8 cellular contexts compared by ENCODE assay signal in genomic region chr12:34033628-34034296, GRCh38. TPM values are rescaled to one million over a fixed set of nuclear protein-coding genes. Genes with fewer than 3 reads are reported as not detected.
A peak's percentile ranks its signal among the peaks of the same experiment; 100 is the strongest.
DNase-seq lines count a peak whose midpoint lies in the region; ATAC-seq, FAIRE-seq and TF ChIP-seq lines count a peak whose summit lies in the region.

No MANE protein-coding gene starts in this region.

- CTCF ChIA-PET in CD4-positive, alpha-beta T cell (lab: Charles Lee) = interaction anchor here (1.2 kb wide), 1 partner anchor 12 kb away, joined by 3 read pairs; the partner anchor contains the start of gene ALG10
- CTCF ChIA-PET in HEK293 (lab: Yijun Ruan, JAX) = interaction anchor here (0.6 to 1.5 kb wide), 6 partner anchors 11 to 1278 kb away, joined by 3 to 7 read pairs (median 4); partner anchors contain the start of gene YARS2

- FAIRE-seq in kidney (lab: Jason Lieb, UNC) = peak; percentile 98

- no peaks in the 10 kb centered on the region for H3K36me3 ChIP-seq in HEK293 (ENCODE audit: control insufficient read depth in 2 of 2, insufficient read depth in 1 of 2, low read length in 2 of 2)
- no peaks in the 10 kb centered on the region for H3K36me3 ChIP-seq in kidney (ENCODE audit: control insufficient read depth in 1 of 2, insufficient read depth in 2 of 2, low read length in 2 of 2)
- H3K36me3 ChIP-seq in vagina = no peaks in the 10 kb centered on the region
- no peaks in the 10 kb centered on the region for H3K36me3 ChIP-seq in uterus

- no peaks in the 10 kb centered on the region for H3K27me3 Mint-ChIP-seq in CD4-positive, alpha-beta T cell
- no peaks in the 10 kb centered on the region for H3K27me3 Mint-ChIP-seq in activated T-helper 17 cell treated with anti-CD3 and anti-CD28 coated beads, Interleukin-2, amount 50 U/mL, for 72 hours

- TF ChIP-seq CTCF in CD4-positive, alpha-beta T cell (IDR thresholded peaks at IDR 0.05) = peak; percentile 81
- TF ChIP-seq CTCF in HEK293 (tag by site-specific recombination; IDR thresholded peaks at IDR 0.05) = no peak
- TF ChIP-seq CTCF in VCaP (conservative IDR thresholded peaks at IDR 0.05) = peak; percentile 78
- TF ChIP-seq CTCF in kidney (IDR thresholded peaks at IDR 0.05; ENCODE audit: borderline replicate concordance, extremely low read depth, insufficient read depth) = peak; percentile 9
- no peak for TF ChIP-seq CTCF in vagina (IDR thresholded peaks at IDR 0.05)
- peak in 2 of 4 experiments; percentile 29 to 34 for TF ChIP-seq CTCF in uterus (IDR thresholded peaks at IDR 0.05)

- H3K4me1 ChIP-seq in HEK293 (ENCODE audit: control insufficient read depth, insufficient read depth, low read length) = no peaks in the 10 kb centered on the region
- H3K4me1 ChIP-seq in kidney (ENCODE audit: control insufficient read depth in 1 of 2, insufficient read depth in 1 of 2, low read depth in 1 of 2, low read length in 2 of 2) = no peaks in the 10 kb centered on the region
- no peaks in the 10 kb centered on the region for H3K4me1 ChIP-seq in vagina
- no peaks in the 10 kb centered on the region for H3K4me1 ChIP-seq in uterus

- POLR2A ChIA-PET in CD4-positive, alpha-beta T cell (lab: Charles Lee) = interaction anchor here (1.0 kb wide), 2 partner anchors 12 to 1278 kb away, joined by 3 to 4 read pairs; partner anchors contain the start of genes ALG10 and YARS2
- POLR2A ChIA-PET in HEK293 (lab: Yijun Ruan, JAX) = no interaction called here

- no peak overlapping the region for H3K27ac ChIP-seq in CD4-positive, alpha-beta T cell (ENCODE audit: low read depth, low read length)
- H3K27ac ChIP-seq in HEK293 (ENCODE audit: extremely low read depth, low read depth, low read length) (no peak overlapping the region), VCaP (no peak overlapping the region), kidney (ENCODE audit: low read depth in 2 of 2, low read length in 2 of 2) (no peak overlapping the region), vagina (no peak overlapping the region), uterus (no peak overlapping the region)

- no peaks in the 10 kb centered on the region for H3K9me3 ChIP-seq in CD4-positive, alpha-beta T cell (ENCODE audit: control insufficient read depth, low read length)
- H3K9me3 ChIP-seq in HEK293 (ENCODE audit: control insufficient read depth, insufficient read depth, low read depth, low read length) = no peaks in the 10 kb centered on the region
- H3K9me3 ChIP-seq in kidney (ENCODE audit: control insufficient read depth in 1 of 2, low read length in 2 of 2) = no peaks in the 10 kb centered on the region
- no peaks in the 10 kb centered on the region for H3K9me3 ChIP-seq in vagina
- no peaks in the 10 kb centered on the region for H3K9me3 ChIP-seq in uterus

- H3K4me3 ChIP-seq in HEK293 (ENCODE audit: low read depth, low read length) = no peak overlapping the region
- H3K4me3 ChIP-seq in kidney (ENCODE audit: low read length in 2 of 2) = no peak overlapping the region
- H3K4me3 ChIP-seq in vagina = no peak overlapping the region
- no peak overlapping the region for H3K4me3 ChIP-seq in uterus

- TF ChIP-seq POLR2A in vagina (IDR thresholded peaks at IDR 0.05) = no peak
- no peak for TF ChIP-seq POLR2A in uterus (IDR thresholded peaks at IDR 0.05)

- no peaks in the 10 kb centered on the region for H3K27me3 ChIP-seq in CD4-positive, alpha-beta T cell (ENCODE audit: control insufficient read depth, insufficient read depth, low read length)
- H3K27me3 ChIP-seq in vagina = no peaks in the 10 kb centered on the region
- no peaks in the 10 kb centered on the region for H3K27me3 ChIP-seq in uterus

- peak; percentile 39 for ATAC-seq in CD4-positive, alpha-beta T cell (ENCODE audit: poor library complexity)
- no peak for ATAC-seq in HG03280 (IDR thresholded peaks at IDR 0.05; ENCODE audit: unreplicated experiment)
- ATAC-seq in activated T-helper 17 cell treated with anti-CD3 and anti-CD28 coated beads, Interleukin-2, amount 50 U/mL, for 72 hours (replicated peaks) = no peak

- H3K36me3 Mint-ChIP-seq in CD4-positive, alpha-beta T cell (ENCODE audit: low read depth) = no peaks in the 10 kb centered on the region
- H3K36me3 Mint-ChIP-seq in activated T-helper 17 cell treated with anti-CD3 and anti-CD28 coated beads, Interleukin-2, amount 50 U/mL, for 72 hours (ENCODE audit: low read depth) = peaks cover 10% of the 10 kb centered on the region

- no peak overlapping the region for H3K27ac Mint-ChIP-seq in CD4-positive, alpha-beta T cell
- no peak overlapping the region for H3K27ac Mint-ChIP-seq in activated T-helper 17 cell treated with anti-CD3 and anti-CD28 coated beads, Interleukin-2, amount 50 U/mL, for 72 hours

- H3K9ac ChIP-seq in kidney (ENCODE audit: low read length in 2 of 2) = no peak overlapping the region

- intact Hi-C loops in CD4-positive, alpha-beta T cell (cut with DNase I, micrococcal nuclease) = loop anchor here in 1 of 2 experiments (5.0 kb wide), 1 partner anchor 184 kb away; no protein-coding TSS in a partner anchor
- intact Hi-C loops in kidney (cut with DNase I) = no loop called here
- intact Hi-C loops in vagina (cut with DNase I) = no loop called here
- intact Hi-C loops in uterus (cut with DNase I; ENCODE audit: low total_unique reads) = no loop called here

- no peaks in the 10 kb centered on the region for H3K4me1 Mint-ChIP-seq in CD4-positive, alpha-beta T cell (ENCODE audit: low read depth)
- no peaks in the 10 kb centered on the region for H3K4me1 Mint-ChIP-seq in activated T-helper 17 cell treated with anti-CD3 and anti-CD28 coated beads, Interleukin-2, amount 50 U/mL, for 72 hours

- no peak for DNase-seq in CD4-positive, alpha-beta T cell
- DNase-seq in kidney (no peak), vagina (ENCODE audit: extremely low spot score in 2 of 2) (no peak), uterus (no peak)

- no peaks in the 10 kb centered on the region for H3K9me3 Mint-ChIP-seq in CD4-positive, alpha-beta T cell
- no peaks in the 10 kb centered on the region for H3K9me3 Mint-ChIP-seq in activated T-helper 17 cell treated with anti-CD3 and anti-CD28 coated beads, Interleukin-2, amount 50 U/mL, for 72 hours

- no peak overlapping the region for H3K4me3 Mint-ChIP-seq in CD4-positive, alpha-beta T cell
- no peak overlapping the region for H3K4me3 Mint-ChIP-seq in activated T-helper 17 cell treated with anti-CD3 and anti-CD28 coated beads, Interleukin-2, amount 50 U/mL, for 72 hours

TF ChIP-seq in HEK293, 187 proteins besides CTCF, POLR2A, EP300 and RAD21:
- TF ChIP-seq ZNF366 (tag by site-specific recombination; conservative IDR thresholded peaks at IDR 0.05) (no peak), TRIM28 (IDR thresholded peaks at IDR 0.05; ENCODE audit: borderline replicate concordance, low read length) (no peak), BCL11B (tag by site-specific recombination; IDR thresholded peaks at IDR 0.05; ENCODE audit: low read depth) (no peak), KLF1 (tag by site-specific recombination; IDR thresholded peaks at IDR 0.05) (no peak), ZNF555 (tag by site-specific recombination; conservative IDR thresholded peaks at IDR 0.05) (no peak), ZNF654 (tag by site-specific recombination; IDR thresholded peaks at IDR 0.05; ENCODE audit: low read depth) (peak; percentile 39; the same call in 1 of the 2 replicates), REPIN1 (tag by site-specific recombination; IDR thresholded peaks at IDR 0.05; ENCODE audit: low read depth) (no peak), ZNF132 (tag by site-specific recombination; IDR thresholded peaks at IDR 0.05; ENCODE audit: borderline replicate concordance) (no peak)

RNA-seq across cellular contexts. Expression of gene ALG10, which starts 11.5 kb away (rescaled TPM):
- 10 to 100 TPM in 1 of 2 experiments, 1 to 10 TPM in 1; 9.0 to 10.7 TPM for total RNA-seq in CD4-positive, alpha-beta T cell
- total RNA-seq in kidney (10.7 TPM), vagina (6.1 TPM), uterus (10 to 100 TPM in 2 of 4 donors, 1 to 10 TPM in 2; 4.1 to 64.1 (median 17.6) TPM)
- polyA plus RNA-seq in kidney (ENCODE audit: insufficient read depth, low read depth, low replicate concordance) = 0.88 TPM
- total RNA-seq in activated T-helper 17 cell treated with anti-CD3 and anti-CD28 coated beads, Interleukin-2, amount 50 U/mL, for 72 hours = 10 to 100 TPM; 17.9 to 23.1 TPM

Comparison
In these comparisons a context has a peak if more than half of its experiments do, and no peak if none do; other contexts are left out.
1. CTCF ChIP-seq: peak in CD4-positive, alpha-beta T cell (single experiment), VCaP (single experiment) and kidney (single experiment); none in HEK293 (single experiment) and vagina (0 of 3).